In the genomic region with DNA sequence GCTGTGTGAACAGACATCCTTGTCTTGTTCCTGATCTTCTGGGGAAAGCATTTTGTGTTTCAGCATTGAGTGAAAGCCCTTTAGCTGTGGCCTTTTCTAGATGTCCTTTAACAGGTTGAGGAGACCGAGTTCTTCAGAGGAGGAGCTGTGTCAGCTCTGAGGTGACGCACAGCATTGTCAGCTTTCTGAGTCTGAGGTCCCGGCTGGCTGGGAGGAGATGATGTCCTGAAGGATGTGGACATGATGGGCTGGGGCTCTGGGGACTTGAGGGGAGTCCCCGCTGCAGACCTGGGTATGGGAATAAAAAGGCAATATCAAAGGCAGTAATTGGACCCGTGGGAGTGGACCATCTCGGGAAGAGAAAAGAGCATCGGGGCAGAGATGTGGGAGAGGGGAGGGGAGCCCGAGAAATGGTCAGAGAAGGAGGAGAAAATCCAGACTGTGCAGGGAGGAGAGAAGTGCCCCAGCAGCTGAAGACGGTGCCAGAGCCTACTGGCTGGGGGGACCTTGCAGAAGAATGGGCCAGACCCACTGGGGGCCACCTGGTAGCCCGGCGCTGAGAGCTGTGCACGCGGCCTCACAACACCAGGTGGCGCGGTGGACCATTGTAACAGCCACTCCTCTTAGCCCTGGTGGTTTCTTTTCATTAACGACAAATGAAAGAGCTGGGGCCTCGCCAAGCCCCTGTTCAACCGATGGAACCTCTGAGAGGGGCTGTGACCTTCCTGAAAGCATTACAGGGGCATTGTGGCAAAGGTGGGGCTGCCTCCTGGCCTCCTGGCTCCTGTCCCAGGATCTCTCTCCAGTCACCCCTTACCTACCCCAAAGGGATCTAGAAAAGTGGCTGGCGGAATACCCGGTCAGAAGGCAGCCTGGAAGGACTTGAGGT, we compare ENCODE assay signal across 1 cellular context.
TF ChIP-seq lines count a peak whose summit lies in the region.

No MANE protein-coding gene starts in this region.

TF ChIP-seq in HepG2, 621 proteins besides CTCF, POLR2A, EP300 and RAD21 (continued from another document and continues in another):
- TF ChIP-seq, protein P1, sequence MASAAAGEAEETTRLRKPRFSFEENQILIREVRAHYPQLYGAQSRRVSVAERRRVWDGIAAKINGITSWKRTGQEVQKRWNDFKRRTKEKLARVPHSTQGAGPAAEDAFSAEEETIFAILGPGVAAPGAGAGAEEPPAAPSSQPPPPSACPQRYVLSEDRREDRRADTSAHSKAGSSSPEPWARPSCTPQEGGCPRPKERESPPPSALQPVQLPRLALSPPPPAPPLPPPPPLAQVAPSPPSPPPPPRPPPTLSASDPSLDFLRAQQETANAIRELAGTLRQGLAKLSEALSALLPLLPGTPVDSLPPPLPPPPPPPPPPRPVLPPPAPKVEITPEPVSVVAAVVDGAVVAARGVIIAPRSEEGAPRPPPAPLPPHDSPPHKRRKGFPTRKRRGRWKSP (CRISPR knock-in tag; IDR thresholded peaks at IDR 0.05), result 0 out of 2 replicates have a peak, but pooled peaks have one; percentile 26
- TF ChIP-seq NFATC3 (CRISPR knock-in tag; IDR thresholded peaks at IDR 0.05) (no peak), ZKSCAN5 (CRISPR knock-in tag; IDR thresholded peaks at IDR 0.05) (no peak), CC2D1A (CRISPR knock-in tag; IDR thresholded peaks at IDR 0.05) (no peak), MXD4 (CRISPR knock-in tag; IDR thresholded peaks at IDR 0.05) (no peak), CENPBD1 (CRISPR knock-in tag; IDR thresholded peaks at IDR 0.05; ENCODE audit: borderline replicate concordance, low read depth) (no peak), ATF2 (CRISPR knock-in tag; IDR thresholded peaks at IDR 0.05) (no peak), ZNF547 (CRISPR knock-in tag; IDR thresholded peaks at IDR 0.05) (no peak), SYNCRIP (IDR thresholded peaks at IDR 0.05; ENCODE audit: insufficient read depth, low read depth, low read length) (no peak), CHCHD3 (CRISPR knock-in tag; IDR thresholded peaks at IDR 0.05) (no peak), ZNF232 (CRISPR knock-in tag; IDR thresholded peaks at IDR 0.05; ENCODE audit: borderline replicate concordance) (no peak; the same call in 1 of the 2 replicates), ZNF782 (CRISPR knock-in tag; IDR thresholded peaks at IDR 0.05; ENCODE audit: borderline replicate concordance) (no peak), NR2C2 (CRISPR knock-in tag; IDR thresholded peaks at IDR 0.05; ENCODE audit: borderline replicate concordance) (no peak), CSRNP2 (CRISPR knock-in tag; conservative IDR thresholded peaks at IDR 0.05; ENCODE audit: low read depth) (no peak), RXRB (CRISPR knock-in tag; IDR thresholded peaks at IDR 0.05; ENCODE audit: borderline replicate concordance) (no peak), HNRNPH1 (optimal IDR thresholded peaks at IDR 0.05; ENCODE audit: low read depth, low read length) (no peak), BRF2 (CRISPR knock-in tag; IDR thresholded peaks at IDR 0.05) (no peak), FOXM1 (CRISPR knock-in tag; IDR thresholded peaks at IDR 0.05) (no peak), PITX1 (CRISPR knock-in tag; IDR thresholded peaks at IDR 0.05) (no peak), AHDC1 (CRISPR knock-in tag; IDR thresholded peaks at IDR 0.05; ENCODE audit: borderline replicate concordance) (no peak), IRF9 (CRISPR knock-in tag; IDR thresholded peaks at IDR 0.05; ENCODE audit: borderline replicate concordance) (no peak), ZFP62 (CRISPR knock-in tag; IDR thresholded peaks at IDR 0.05) (no peak), PBX2 (CRISPR knock-in tag; IDR thresholded peaks at IDR 0.05) (no peak), ZKSCAN1 (IDR thresholded peaks at IDR 0.05; ENCODE audit: low read length) (no peak), PHB2 (IDR thresholded peaks at IDR 0.05; ENCODE audit: partially characterized antibody) (no peak), EHMT2 (IDR thresholded peaks at IDR 0.05; ENCODE audit: borderline replicate concordance, low read depth, low read length) (no peak), NCOA2 (CRISPR knock-in tag; IDR thresholded peaks at IDR 0.05) (no peak)
- TF ChIP-seq, protein P2, sequence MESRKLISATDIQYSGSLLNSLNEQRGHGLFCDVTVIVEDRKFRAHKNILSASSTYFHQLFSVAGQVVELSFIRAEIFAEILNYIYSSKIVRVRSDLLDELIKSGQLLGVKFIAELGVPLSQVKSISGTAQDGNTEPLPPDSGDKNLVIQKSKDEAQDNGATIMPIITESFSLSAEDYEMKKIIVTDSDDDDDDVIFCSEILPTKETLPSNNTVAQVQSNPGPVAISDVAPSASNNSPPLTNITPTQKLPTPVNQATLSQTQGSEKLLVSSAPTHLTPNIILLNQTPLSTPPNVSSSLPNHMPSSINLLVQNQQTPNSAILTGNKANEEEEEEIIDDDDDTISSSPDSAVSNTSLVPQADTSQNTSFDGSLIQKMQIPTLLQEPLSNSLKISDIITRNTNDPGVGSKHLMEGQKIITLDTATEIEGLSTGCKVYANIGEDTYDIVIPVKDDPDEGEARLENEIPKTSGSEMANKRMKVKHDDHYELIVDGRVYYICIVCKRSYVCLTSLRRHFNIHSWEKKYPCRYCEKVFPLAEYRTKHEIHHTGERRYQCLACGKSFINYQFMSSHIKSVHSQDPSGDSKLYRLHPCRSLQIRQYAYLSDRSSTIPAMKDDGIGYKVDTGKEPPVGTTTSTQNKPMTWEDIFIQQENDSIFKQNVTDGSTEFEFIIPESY (CRISPR knock-in tag; IDR thresholded peaks at IDR 0.05), result no peak
- TF ChIP-seq, protein P3, sequence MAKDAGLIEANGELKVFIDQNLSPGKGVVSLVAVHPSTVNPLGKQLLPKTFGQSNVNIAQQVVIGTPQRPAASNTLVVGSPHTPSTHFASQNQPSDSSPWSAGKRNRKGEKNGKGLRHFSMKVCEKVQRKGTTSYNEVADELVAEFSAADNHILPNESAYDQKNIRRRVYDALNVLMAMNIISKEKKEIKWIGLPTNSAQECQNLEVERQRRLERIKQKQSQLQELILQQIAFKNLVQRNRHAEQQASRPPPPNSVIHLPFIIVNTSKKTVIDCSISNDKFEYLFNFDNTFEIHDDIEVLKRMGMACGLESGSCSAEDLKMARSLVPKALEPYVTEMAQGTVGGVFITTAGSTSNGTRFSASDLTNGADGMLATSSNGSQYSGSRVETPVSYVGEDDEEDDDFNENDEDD (CRISPR knock-in tag; IDR thresholded peaks at IDR 0.05; ENCODE audit: borderline replicate concordance), result no peak
- TF ChIP-seq, protein P4, sequence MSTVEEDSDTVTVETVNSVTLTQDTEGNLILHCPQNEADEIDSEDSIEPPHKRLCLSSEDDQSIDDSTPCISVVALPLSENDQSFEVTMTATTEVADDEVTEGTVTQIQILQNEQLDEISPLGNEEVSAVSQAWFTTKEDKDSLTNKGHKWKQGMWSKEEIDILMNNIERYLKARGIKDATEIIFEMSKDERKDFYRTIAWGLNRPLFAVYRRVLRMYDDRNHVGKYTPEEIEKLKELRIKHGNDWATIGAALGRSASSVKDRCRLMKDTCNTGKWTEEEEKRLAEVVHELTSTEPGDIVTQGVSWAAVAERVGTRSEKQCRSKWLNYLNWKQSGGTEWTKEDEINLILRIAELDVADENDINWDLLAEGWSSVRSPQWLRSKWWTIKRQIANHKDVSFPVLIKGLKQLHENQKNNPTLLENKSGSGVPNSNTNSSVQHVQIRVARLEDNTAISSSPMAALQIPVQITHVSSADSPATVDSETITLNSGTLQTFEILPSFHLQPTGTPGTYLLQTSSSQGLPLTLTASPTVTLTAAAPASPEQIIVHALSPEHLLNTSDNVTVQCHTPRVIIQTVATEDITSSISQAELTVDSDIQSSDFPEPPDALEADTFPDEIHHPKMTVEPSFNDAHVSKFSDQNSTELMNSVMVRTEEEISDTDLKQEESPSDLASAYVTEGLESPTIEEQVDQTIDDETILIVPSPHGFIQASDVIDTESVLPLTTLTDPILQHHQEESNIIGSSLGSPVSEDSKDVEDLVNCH (CRISPR knock-in tag; IDR thresholded peaks at IDR 0.05), result no peak
